Comparison of ENCODE assay signal across 1 cellular context in the genomic region with DNA sequence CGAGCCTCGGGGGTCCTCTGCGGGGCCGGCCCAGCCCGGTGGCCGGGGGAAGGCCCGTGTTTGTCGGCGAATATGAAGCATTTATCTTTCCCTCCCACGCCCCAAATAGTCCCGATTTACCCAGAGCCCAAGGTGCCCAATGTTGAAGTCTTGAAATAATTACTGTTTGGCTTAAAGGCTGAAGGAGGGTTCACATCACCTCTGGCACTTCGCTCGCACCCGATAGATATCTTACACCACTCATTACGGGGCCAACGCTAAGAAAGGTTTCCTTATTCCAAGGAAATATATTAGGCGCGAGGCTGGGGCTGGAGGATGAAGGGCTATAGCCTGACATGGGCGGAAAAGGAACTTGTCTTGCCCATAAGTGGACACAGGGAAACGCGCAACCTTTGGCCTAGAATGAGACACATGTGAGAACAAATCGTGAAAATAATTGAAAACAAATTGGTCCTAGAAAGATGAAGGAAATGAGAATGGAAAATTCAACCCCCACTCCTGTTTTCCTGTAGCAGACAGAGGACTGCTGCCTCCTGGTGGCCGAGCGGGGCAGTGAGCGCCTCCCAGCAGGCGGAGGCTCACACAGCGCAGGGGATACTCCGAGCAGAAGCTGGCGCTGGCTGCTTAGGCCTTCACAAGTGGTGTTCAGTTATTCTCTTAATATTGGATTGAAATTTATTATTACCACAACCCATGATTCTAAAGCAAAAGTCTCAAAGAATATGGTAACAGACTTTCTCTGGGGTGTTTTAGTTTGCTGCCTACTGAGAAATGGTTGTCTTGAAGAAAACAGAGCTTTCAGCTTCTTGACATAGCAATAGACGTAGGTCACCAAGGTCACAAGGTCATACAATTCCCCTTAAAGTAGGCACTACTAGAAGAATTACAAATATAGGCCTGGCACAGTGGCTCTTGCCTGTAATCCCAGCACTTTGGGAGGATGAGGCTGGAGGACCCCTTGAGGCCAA.
TF ChIP-seq lines count a peak whose summit lies in the region.

No MANE protein-coding gene starts in this region.

TF ChIP-seq in HCT116, 20 proteins besides CTCF, POLR2A, EP300 and RAD21:
- TF ChIP-seq, protein P1, sequence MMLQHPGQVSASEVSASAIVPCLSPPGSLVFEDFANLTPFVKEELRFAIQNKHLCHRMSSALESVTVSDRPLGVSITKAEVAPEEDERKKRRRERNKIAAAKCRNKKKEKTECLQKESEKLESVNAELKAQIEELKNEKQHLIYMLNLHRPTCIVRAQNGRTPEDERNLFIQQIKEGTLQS (IDR thresholded peaks at IDR 0.05) = no peak
- peak; percentile 54 for TF ChIP-seq YY1 (IDR thresholded peaks at IDR 0.05; ENCODE audit: extremely low read depth, insufficient replicate concordance, low read depth, low read length)
- TF ChIP-seq POLR2AphosphoS5 (IDR thresholded peaks at IDR 0.05; ENCODE audit: low read depth, low read length) = no peak
- no peak for TF ChIP-seq EZH2phosphoT487 (IDR thresholded peaks at IDR 0.05; ENCODE audit: borderline replicate concordance)
- peak; percentile 65; the same call in 1 of the 2 replicates for TF ChIP-seq SRF (IDR thresholded peaks at IDR 0.05; ENCODE audit: low read depth)
- TF ChIP-seq, protein P2, sequence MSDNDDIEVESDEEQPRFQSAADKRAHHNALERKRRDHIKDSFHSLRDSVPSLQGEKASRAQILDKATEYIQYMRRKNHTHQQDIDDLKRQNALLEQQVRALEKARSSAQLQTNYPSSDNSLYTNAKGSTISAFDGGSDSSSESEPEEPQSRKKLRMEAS (IDR thresholded peaks at IDR 0.05) = peak; percentile 19; the same call in 1 of the 2 replicates
- TF ChIP-seq, protein P3, sequence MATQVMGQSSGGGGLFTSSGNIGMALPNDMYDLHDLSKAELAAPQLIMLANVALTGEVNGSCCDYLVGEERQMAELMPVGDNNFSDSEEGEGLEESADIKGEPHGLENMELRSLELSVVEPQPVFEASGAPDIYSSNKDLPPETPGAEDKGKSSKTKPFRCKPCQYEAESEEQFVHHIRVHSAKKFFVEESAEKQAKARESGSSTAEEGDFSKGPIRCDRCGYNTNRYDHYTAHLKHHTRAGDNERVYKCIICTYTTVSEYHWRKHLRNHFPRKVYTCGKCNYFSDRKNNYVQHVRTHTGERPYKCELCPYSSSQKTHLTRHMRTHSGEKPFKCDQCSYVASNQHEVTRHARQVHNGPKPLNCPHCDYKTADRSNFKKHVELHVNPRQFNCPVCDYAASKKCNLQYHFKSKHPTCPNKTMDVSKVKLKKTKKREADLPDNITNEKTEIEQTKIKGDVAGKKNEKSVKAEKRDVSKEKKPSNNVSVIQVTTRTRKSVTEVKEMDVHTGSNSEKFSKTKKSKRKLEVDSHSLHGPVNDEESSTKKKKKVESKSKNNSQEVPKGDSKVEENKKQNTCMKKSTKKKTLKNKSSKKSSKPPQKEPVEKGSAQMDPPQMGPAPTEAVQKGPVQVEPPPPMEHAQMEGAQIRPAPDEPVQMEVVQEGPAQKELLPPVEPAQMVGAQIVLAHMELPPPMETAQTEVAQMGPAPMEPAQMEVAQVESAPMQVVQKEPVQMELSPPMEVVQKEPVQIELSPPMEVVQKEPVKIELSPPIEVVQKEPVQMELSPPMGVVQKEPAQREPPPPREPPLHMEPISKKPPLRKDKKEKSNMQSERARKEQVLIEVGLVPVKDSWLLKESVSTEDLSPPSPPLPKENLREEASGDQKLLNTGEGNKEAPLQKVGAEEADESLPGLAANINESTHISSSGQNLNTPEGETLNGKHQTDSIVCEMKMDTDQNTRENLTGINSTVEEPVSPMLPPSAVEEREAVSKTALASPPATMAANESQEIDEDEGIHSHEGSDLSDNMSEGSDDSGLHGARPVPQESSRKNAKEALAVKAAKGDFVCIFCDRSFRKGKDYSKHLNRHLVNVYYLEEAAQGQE (IDR thresholded peaks at IDR 0.05; ENCODE audit: low read depth) = no peak
- no peak for TF ChIP-seq FOSL1 (IDR thresholded peaks at IDR 0.05; ENCODE audit: low read depth)
- 0 out of 2 replicates have a peak, but pooled peaks have one; percentile 24 for TF ChIP-seq EGR1 (IDR thresholded peaks at IDR 0.05; ENCODE audit: low read depth)
